10 cellular contexts compared by ENCODE assay signal in the genomic region with DNA sequence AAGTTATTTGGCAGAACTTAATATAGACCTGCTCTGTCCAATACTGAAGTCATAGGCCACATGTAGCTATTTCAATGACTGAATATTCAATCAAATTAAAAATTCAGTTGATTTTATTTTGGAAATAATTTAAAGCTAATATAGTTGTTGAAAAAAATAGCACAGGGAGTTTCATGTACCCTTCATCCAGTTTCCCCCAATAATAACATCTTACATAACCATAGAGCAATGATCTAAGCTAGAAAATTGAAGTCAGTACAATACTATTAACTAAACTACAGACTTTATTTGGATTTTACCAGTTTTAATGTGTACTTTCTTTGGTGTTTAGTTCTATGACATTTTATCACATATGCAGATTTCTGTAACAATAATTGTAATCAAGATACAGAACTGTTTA.
ATAC-seq and TF ChIP-seq lines count a peak whose summit lies in the region.
"Had no signal": no experiment of that assay in that cellular context is flagged by ENCODE, and none has a peak within 500 bp of the region (broad histone marks: within the 10 kb centered on the region; RNA-seq: fewer than 3 reads in every experiment).

No MANE protein-coding gene starts in this region.

- H3K36me3 ChIP-seq in HEK293 (ENCODE audit: control insufficient read depth in 2 of 2, insufficient read depth in 1 of 2, low read length in 2 of 2) = no peaks in the 10 kb centered on the region
- H3K36me3 ChIP-seq: BE2C; BLaER1; BLaER1 treated with 17β-estradiol and CSF1 and Interleukin-3, amounts not matched to agents 10 nM and 100 nM had no signal

- no peak overlapping the region for H3K27ac ChIP-seq in HEK293 (ENCODE audit: extremely low read depth, low read depth, low read length)
- H3K27ac ChIP-seq: 22Rv1; A549; BLaER1; BLaER1 treated with 17β-estradiol and CSF1 and Interleukin-3, amounts not matched to agents 10 nM and 100 nM; C4-2B had no signal

- peaks cover 2% of the 10 kb centered on the region for H3K9me3 ChIP-seq in HEK293 (ENCODE audit: control insufficient read depth, insufficient read depth, low read depth, low read length)
- H3K9me3 ChIP-seq: A549, BE2C, Caco-2 had no signal

- CTCF ChIA-PET in HEK293 (lab: Yijun Ruan, JAX) = interaction anchor here (0.7 to 0.9 kb wide), 2 partner anchors 267 to 344 kb away, joined by 3 read pairs; no protein-coding TSS in a partner anchor

- no peak for TF ChIP-seq CTCF in HEK293 (tag by site-specific recombination; IDR thresholded peaks at IDR 0.05)

- H3K4me1 ChIP-seq in HEK293 (ENCODE audit: control insufficient read depth, insufficient read depth, low read length) = no peaks in the 10 kb centered on the region
- H3K4me1 ChIP-seq: A549, BE2C, Caco-2 had no signal

- no peak for ATAC-seq in HG03460 (IDR thresholded peaks at IDR 0.05; ENCODE audit: unreplicated experiment)
- ATAC-seq: A549; CD8-positive, alpha-beta T cell had no signal

- POLR2A ChIA-PET in HEK293 (lab: Yijun Ruan, JAX) = interaction anchor here (0.8 to 1.1 kb wide), 2 partner anchors 20 to 233 kb away, joined by 3 to 4 read pairs; no protein-coding TSS in a partner anchor

- H3K4me3 ChIP-seq in HEK293 (ENCODE audit: low read depth, low read length) = no peak overlapping the region
- H3K4me3 ChIP-seq: A549; BLaER1; BLaER1 treated with 17β-estradiol and CSF1 and Interleukin-3, amounts not matched to agents 10 nM and 100 nM had no signal

TF ChIP-seq in HEK293, 187 proteins besides CTCF, POLR2A, EP300 and RAD21:
- TF ChIP-seq ZNF677 (tag by site-specific recombination; IDR thresholded peaks at IDR 0.05) (no peak), ZNF529 (tag by site-specific recombination; IDR thresholded peaks at IDR 0.05; ENCODE audit: insufficient replicate concordance) (peak; percentile 99), ZNF175 (tag by site-specific recombination; IDR thresholded peaks at IDR 0.05) (no peak)
